Comparison of ENCODE assay signal across 9 cellular contexts in the genomic region with DNA sequence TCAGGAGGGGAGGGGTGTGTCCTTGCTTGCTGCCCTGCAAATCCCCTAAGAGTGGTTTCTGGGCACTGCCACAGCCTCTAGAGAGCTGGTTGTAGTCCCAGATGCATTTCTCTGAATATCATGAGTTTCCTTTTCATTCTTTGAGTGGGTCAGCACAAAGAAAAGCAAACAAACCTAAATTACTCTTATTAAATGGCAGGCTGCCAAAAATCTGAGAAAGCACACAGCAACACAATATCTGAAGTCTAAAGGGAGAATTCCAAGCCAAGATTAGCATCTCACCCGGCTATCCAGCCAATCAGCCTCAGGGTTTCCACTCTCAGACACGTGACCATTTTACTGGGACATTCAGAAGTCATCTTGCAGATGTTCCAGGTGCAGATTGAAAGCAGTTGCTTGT.
DNase-seq lines count a peak whose midpoint lies in the region; ATAC-seq and TF ChIP-seq lines count a peak whose summit lies in the region.
"Had no signal": no experiment of that assay in that cellular context is flagged by ENCODE, and none has a peak within 500 bp of the region (broad histone marks: within the 10 kb centered on the region; RNA-seq: fewer than 3 reads in every experiment).

No MANE protein-coding gene starts in this region.

- H3K4me3 ChIP-seq in BJ (ENCODE audit: low read depth, low read length) (no peak overlapping the region), LNCaP clone FGC (ENCODE audit: low read depth, low read length) (no peak overlapping the region), SJCRH30 (no peak overlapping the region), left lung (no peak overlapping the region), spleen (no peak overlapping the region)

- H3K27me3 Mint-ChIP-seq in endothelial cell (ENCODE audit: unreplicated experiment), result no peaks in the 10 kb centered on the region

- H3K9me3 ChIP-seq in SJCRH30 (replicated peaks) (no peaks in the 10 kb centered on the region), left lung (no peaks in the 10 kb centered on the region), spleen (no peaks in the 10 kb centered on the region)

- WGBS in spleen, 5 donors, result 35 to 51% (median 50%) methylated on average over 2 of the region's 2 CpGs

- TF ChIP-seq CTCF in BJ (IDR thresholded peaks at IDR 0.05; ENCODE audit: insufficient read depth, low read depth, low read length), result no peak
- TF ChIP-seq CTCF in LNCaP clone FGC (IDR thresholded peaks at IDR 0.05; ENCODE audit: control insufficient read depth, extremely low read depth, insufficient read depth), result no peak
- no peak for TF ChIP-seq CTCF in left lung (IDR thresholded peaks at IDR 0.05)
- no peak for TF ChIP-seq CTCF in endothelial cell (IDR thresholded peaks at IDR 0.05; ENCODE audit: unreplicated experiment)
- no peak for TF ChIP-seq CTCF in spleen (IDR thresholded peaks at IDR 0.05 in 8 of 11, conservative IDR thresholded peaks at IDR 0.05 in 3 of 11)

- no peak overlapping the region for H3K4me3 Mint-ChIP-seq in endothelial cell (ENCODE audit: unreplicated experiment)

- H3K4me1 ChIP-seq in SJCRH30 (peaks cover 19% of the 10 kb centered on the region), left lung (peaks cover 0 to 4% of the 10 kb centered on the region in 2 donors), spleen (no peaks in the 10 kb centered on the region)

- H3K9me3 Mint-ChIP-seq in endothelial cell (ENCODE audit: unreplicated experiment), result no peaks in the 10 kb centered on the region

- H3K36me3 Mint-ChIP-seq in endothelial cell (ENCODE audit: low read depth, unreplicated experiment), result no peaks in the 10 kb centered on the region

- H3K36me3 ChIP-seq in BJ (ENCODE audit: control insufficient read depth, insufficient read depth, low read length) (no peaks in the 10 kb centered on the region), SJCRH30 (no peaks in the 10 kb centered on the region), left lung (no peaks in the 10 kb centered on the region), spleen (no peaks in the 10 kb centered on the region)
- H3K36me3 ChIP-seq: WERI-Rb-1 had no signal

- ATAC-seq in left lung (peak; percentile 90), HG02623 (IDR thresholded peaks at IDR 0.05; ENCODE audit: unreplicated experiment) (no peak)

- H3K27ac ChIP-seq in SJCRH30, result no peak overlapping the region
- peak overlapping the region in 1 of 2 donors; percentile 39 for H3K27ac ChIP-seq in left lung
- H3K27ac ChIP-seq in spleen, result no peak overlapping the region
- H3K27ac ChIP-seq: WERI-Rb-1 had no signal

- intact Hi-C loops in left lung (cut with DNase I) (no loop called here), spleen (cut with DNase I; ENCODE audit: low total_unique reads) (no loop called here)

- DNase-seq in BJ (ENCODE audit: low read depth) (peak; percentile 68), LNCaP clone FGC (ENCODE audit: low read depth) (peak; percentile 56), SJCRH30 (peak; percentile 29 to 78), left lung (peak in 1 of 2 donors; percentile 51), endothelial cell (ENCODE audit: low spot score) (no peak), spleen (no peak), retina (no peak)
- DNase-seq: WERI-Rb-1 had no signal

- POLR2A ChIA-PET in BJ (lab: Charles Lee), result no interaction called here

- no peak for TF ChIP-seq POLR2A in spleen (IDR thresholded peaks at IDR 0.05)

- H3K27ac Mint-ChIP-seq in endothelial cell (ENCODE audit: unreplicated experiment), result no peak overlapping the region

- peaks cover 13% of the 10 kb centered on the region for H3K4me1 Mint-ChIP-seq in endothelial cell (ENCODE audit: unreplicated experiment)

- no peaks in the 10 kb centered on the region for H3K27me3 ChIP-seq in BJ (ENCODE audit: control insufficient read depth, insufficient read depth, low read length)
- no peaks in the 10 kb centered on the region for H3K27me3 ChIP-seq in SJCRH30
- H3K27me3 ChIP-seq in left lung, result no peaks in the 10 kb centered on the region
- H3K27me3 ChIP-seq in spleen (replicated peaks in 1 of 7), result no peaks in the 10 kb centered on the region

- CTCF ChIA-PET in BJ (lab: Yijun Ruan, JAX), result interaction anchor here (0.6 kb wide), 1 partner anchor 369 kb away, joined by 3 read pairs; no protein-coding TSS in a partner anchor

Comparison
In these comparisons a context has a peak if more than half of its experiments do, and no peak if none do; other contexts are left out.
1. DNase-seq: peak in BJ (single experiment), LNCaP clone FGC (single experiment) and SJCRH30 (2 of 2); none in endothelial cell (single experiment), spleen (single experiment) and retina (single experiment).